Comparison of ENCODE assay signal across 21 cellular contexts in genomic region chr11:105923814-105924213, GRCh38.
DNase-seq lines count a peak whose midpoint lies in the region; TF ChIP-seq lines count a peak whose summit lies in the region.
"Had no signal": no experiment of that assay in that cellular context is flagged by ENCODE, and none has a peak within 500 bp of the region (broad histone marks: within the 10 kb centered on the region; RNA-seq: fewer than 3 reads in every experiment).

No MANE protein-coding gene starts in this region.

- no peaks in the 10 kb centered on the region for H3K36me3 ChIP-seq in ACC112 (ENCODE audit: insufficient read depth, low read length)
- no peaks in the 10 kb centered on the region for H3K36me3 ChIP-seq in mammary epithelial cell (ENCODE audit: insufficient read depth, low read length)
- H3K36me3 ChIP-seq in prostate gland = no peaks in the 10 kb centered on the region
- H3K36me3 ChIP-seq: thyroid gland had no signal

- in situ Hi-C loops in mammary epithelial cell (cut with MboI; ENCODE audit: low sequenced_read_pairs in 2 of 2) = no loop called here

- H3K27me3 ChIP-seq in ACC112 (ENCODE audit: insufficient read depth, low read length) = no peaks in the 10 kb centered on the region
- no peaks in the 10 kb centered on the region for H3K27me3 ChIP-seq in mammary epithelial cell (ENCODE audit: insufficient read depth, low read length)
- no peaks in the 10 kb centered on the region for H3K27me3 ChIP-seq in prostate gland (replicated peaks; ENCODE audit: insufficient read depth)
- H3K27me3 ChIP-seq: thyroid gland had no signal

- TF ChIP-seq CTCF in mammary epithelial cell (conservative IDR thresholded peaks at IDR 0.05 in 1 of 2, IDR thresholded peaks at IDR 0.05 in 1 of 2; ENCODE audit: extremely low read depth in 1 of 2, insufficient read depth in 1 of 2, low read depth in 1 of 2, low read length in 2 of 2) (no peak), fibroblast of villous mesenchyme (IDR thresholded peaks at IDR 0.05; ENCODE audit: insufficient read depth, low read depth, low read length) (no peak), prostate gland (IDR thresholded peaks at IDR 0.05) (no peak)

- H3K4me3 ChIP-seq in ACC112 (ENCODE audit: low read depth, low read length) = peak overlapping the region; percentile 57
- H3K4me3 ChIP-seq in mammary epithelial cell (replicated peaks in 1 of 3; ENCODE audit: insufficient read depth in 1 of 3, low read depth in 2 of 3, low read length in 3 of 3) = no peak overlapping the region
- H3K4me3 ChIP-seq in fibroblast of villous mesenchyme (ENCODE audit: low read depth, low read length) = no peak overlapping the region
- H3K4me3 ChIP-seq in prostate gland = no peak overlapping the region
- H3K4me3 ChIP-seq: thyroid gland had no signal

- peaks cover 13% of the 10 kb centered on the region for H3K4me1 ChIP-seq in ACC112 (ENCODE audit: control insufficient read depth, insufficient read depth, low read length, unreplicated experiment)
- H3K4me1 ChIP-seq in mammary epithelial cell (ENCODE audit: insufficient read depth, low read length) = no peaks in the 10 kb centered on the region
- H3K4me1 ChIP-seq in prostate gland (replicated peaks) = no peaks in the 10 kb centered on the region
- H3K4me1 ChIP-seq: parathyroid adenoma, thyroid gland had no signal

- H3K9me3 ChIP-seq in mammary epithelial cell (replicated peaks; ENCODE audit: insufficient read depth, low read length) (no peaks in the 10 kb centered on the region), prostate gland (no peaks in the 10 kb centered on the region)
- H3K9me3 ChIP-seq: thyroid gland had no signal

- CTCF ChIA-PET in mammary epithelial cell (lab: Charles Lee; ENCODE audit: low non-redundant PET) = no interaction called here

- H2AFZ ChIP-seq in ACC112 (ENCODE audit: low read length, unreplicated experiment) (peak overlapping the region; percentile 94), mammary epithelial cell (ENCODE audit: low read depth, low read length) (peak overlapping the region; percentile 27)
- H2AFZ ChIP-seq: parathyroid adenoma had no signal

- no peak overlapping the region for H3K9ac ChIP-seq in mammary epithelial cell (ENCODE audit: insufficient read depth, low read length)
- H3K9ac ChIP-seq: parathyroid adenoma had no signal

- 15% methylated on average over 3 of the region's 3 CpGs for WGBS in mammary epithelial cell (ENCODE audit: low coverage, missing lambda C conversion rate)
- whole genome bisulfite sequencing in prostate gland = 7% methylated on average over 3 of the region's 3 CpGs

- H3K79me2 ChIP-seq in ACC112 (ENCODE audit: control insufficient read depth, insufficient read depth, low read length, unreplicated experiment) (no peaks in the 10 kb centered on the region), mammary epithelial cell (ENCODE audit: insufficient read depth, low read length) (no peaks in the 10 kb centered on the region)
- H3K79me2 ChIP-seq: parathyroid adenoma had no signal

- no TSS peak for BruUV-seq in mammary epithelial cell (replicated peaks; lab: Mats Ljungman, UMichigan)

- H3K27ac ChIP-seq in ACC112 (ENCODE audit: low read depth, low read length) = peak overlapping the region; percentile 47
- H3K27ac ChIP-seq in mammary epithelial cell (ENCODE audit: insufficient read depth, low read depth, low read length) = no peak overlapping the region
- H3K27ac ChIP-seq in prostate gland = no peak overlapping the region
- H3K27ac ChIP-seq: parathyroid adenoma, thyroid gland had no signal

- intact Hi-C loops in mammary epithelial cell (cut with micrococcal nuclease) (no loop called here), prostate gland (cut with DNase I) (no loop called here)

- peak overlapping the region; percentile 27 for H3K4me2 ChIP-seq in mammary epithelial cell (ENCODE audit: insufficient read depth, low read depth, low read length)

- no peak for TF ChIP-seq POLR2A in prostate gland (IDR thresholded peaks at IDR 0.05)

- DNase-seq in M059J (ENCODE audit: low read depth) (peak; percentile 35), mammary epithelial cell (peak; percentile 39), fibroblast of villous mesenchyme (ENCODE audit: low read depth) (peak; percentile 28), NAMALWA (ENCODE audit: low spot score) (no peak), SIG-M5 (lab: John Stamatoyannopoulos, UW) (no peak), CD1c-positive myeloid dendritic cell (ENCODE audit: extremely low spot score) (no peak), prostate gland (ENCODE audit: low spot score) (no peak)
- DNase-seq: 8988T; activated CD4-positive, CD25-positive, alpha-beta regulatory T cell; activated T-cell treated with anti-CD3 and anti-CD28 coated beads, Interleukin-2, amount 50 U/mL, for 72 hours; DMS53; endodermal cell; immature natural killer cell; natural killer cell; NCI-H1694; NCI-H345; SHP77 treated with DMSO at 0.1 percent for 48 hours; T-helper 2 cell; thyroid gland had no signal

- H4K20me1 ChIP-seq in mammary epithelial cell (ENCODE audit: insufficient read depth, low read length) = no peaks in the 10 kb centered on the region

- dilution Hi-C loops in mammary epithelial cell (cut with HindIII; ENCODE audit: low sequenced_read_pairs) = no loop called here

Comparison
In these comparisons a context has a peak if more than half of its experiments do, and no peak if none do; other contexts are left out.
1. DNase-seq: peak in M059J (single experiment), mammary epithelial cell (single experiment) and fibroblast of villous mesenchyme (single experiment); none in NAMALWA (single experiment), SIG-M5 (single experiment), CD1c-positive myeloid dendritic cell (single experiment) and prostate gland (single experiment).